ENCODE assay signal across 8 cellular contexts in genomic region chr16:4116328-4117249, GRCh38. TPM values are rescaled to one million over a fixed set of nuclear protein-coding genes. Genes with fewer than 3 reads are reported as not detected.
DNase-seq lines count a peak whose midpoint lies in the region; ATAC-seq and TF ChIP-seq lines count a peak whose summit lies in the region.

Gene ADCY9, minus strand, starts transcription at chr16:4116442. Its CDS starts 1,000 bp downstream, at chr16:4115442.

- H3K27ac ChIP-seq in BLaER1 (peak within 1 kb of the TSS; percentile 86), testis (peak within 1 kb of the TSS; percentile 77 to 84)

- ATAC-seq in GM19324 (IDR thresholded peaks at IDR 0.05; ENCODE audit: low FRiP score, unreplicated experiment), result peak; percentile 77
- ATAC-seq in omental fat pad (ENCODE audit: low FRiP score), result peak; percentile 91

- H3K27ac Mint-ChIP-seq in activated naive CD8-positive, alpha-beta T cell, result peak within 1 kb of the TSS; percentile 68
- peak within 1 kb of the TSS; percentile 52 for H3K27ac Mint-ChIP-seq in glutamatergic neuron (ENCODE audit: unreplicated experiment)

- DNase-seq in HT1080 (ENCODE audit: low read depth) (peak; percentile 34), SK-N-DZ (ENCODE audit: low spot score) (peak; percentile 74), glutamatergic neuron (peak; percentile 86), omental fat pad (ENCODE audit: low spot score) (no peak), testis (peak; percentile 87)

- intact Hi-C loops in testis (cut with DNase I; ENCODE audit: low total_unique reads), result loop anchor here (10.0 kb wide), 1 partner anchor 138 kb away; no protein-coding TSS in a partner anchor

- H3K36me3 ChIP-seq in BLaER1, result peaks cover 21% of the 10 kb centered on the region
- H3K36me3 ChIP-seq in testis (ENCODE audit: low read depth, missing control alignments), result no peaks in the 10 kb centered on the region

- H3K9ac ChIP-seq in BLaER1, result peak within 1 kb of the TSS; percentile 90

- peak within 1 kb of the TSS; percentile 92 for H3K4me3 ChIP-seq in BLaER1
- peak within 1 kb of the TSS; percentile 67 to 78 for H3K4me3 ChIP-seq in testis

- H3K36me3 Mint-ChIP-seq in activated naive CD8-positive, alpha-beta T cell, result no peaks in the 10 kb centered on the region
- peaks cover 6% of the 10 kb centered on the region for H3K36me3 Mint-ChIP-seq in glutamatergic neuron (ENCODE audit: unreplicated experiment)

- peak within 1 kb of the TSS; percentile 98 for H3K4me2 ChIP-seq in BLaER1

- H3K9me3 ChIP-seq in BLaER1 (no peaks in the 10 kb centered on the region), testis (no peaks in the 10 kb centered on the region)

- TF ChIP-seq POLR2A in testis (IDR thresholded peaks at IDR 0.05), result no peak

- peaks cover 39% of the 10 kb centered on the region for H3K4me1 Mint-ChIP-seq in activated naive CD8-positive, alpha-beta T cell (ENCODE audit: low read depth)
- peaks cover 28% of the 10 kb centered on the region for H3K4me1 Mint-ChIP-seq in glutamatergic neuron (ENCODE audit: low read depth, unreplicated experiment)

- H3K27me3 ChIP-seq in BLaER1, result no peaks in the 10 kb centered on the region
- no peaks in the 10 kb centered on the region for H3K27me3 ChIP-seq in testis

- 6 to 9% methylated on average over 26 to 42 of the region's 104 CpGs for WGBS in testis, 2 donors

- TF ChIP-seq CTCF in glutamatergic neuron (IDR thresholded peaks at IDR 0.05; ENCODE audit: partially characterized antibody, unreplicated experiment) (no peak), omental fat pad (IDR thresholded peaks at IDR 0.05) (no peak), testis (IDR thresholded peaks at IDR 0.05) (no peak)

- peaks cover 40% of the 10 kb centered on the region for H4K20me1 ChIP-seq in BLaER1

- no peaks in the 10 kb centered on the region for H3K27me3 Mint-ChIP-seq in activated naive CD8-positive, alpha-beta T cell
- H3K27me3 Mint-ChIP-seq in glutamatergic neuron (ENCODE audit: unreplicated experiment), result peaks cover 10% of the 10 kb centered on the region

- H3K4me1 ChIP-seq in BLaER1 (peaks cover 25% of the 10 kb centered on the region), testis (peaks cover 21% of the 10 kb centered on the region)

- H3K4me3 Mint-ChIP-seq in activated naive CD8-positive, alpha-beta T cell, result peak within 1 kb of the TSS; percentile 90
- H3K4me3 Mint-ChIP-seq in glutamatergic neuron (ENCODE audit: unreplicated experiment), result peak within 1 kb of the TSS; percentile 86

- H3K9me3 Mint-ChIP-seq in activated naive CD8-positive, alpha-beta T cell (ENCODE audit: low read depth), result no peaks in the 10 kb centered on the region
- peaks cover 3% of the 10 kb centered on the region for H3K9me3 Mint-ChIP-seq in glutamatergic neuron (ENCODE audit: unreplicated experiment)

RNA-seq across cellular contexts. Expression of gene ADCY9, which starts in this region (rescaled TPM):
- 7.9 and 8.7 TPM in 2 replicates for total RNA-seq in HT1080 (2014; rRNA removed; shearing (Covaris generic))
- polyA plus RNA-seq in HT1080 (2015; cell fraction: cytosol; rRNA removed), result 5.3 and 5.7 TPM in 2 replicates
- polyA plus RNA-seq in HT1080 (2015; cell fraction: nucleus; rRNA removed), result 5.8 and 7.4 TPM in 2 replicates
- polyA plus RNA-seq in SK-N-DZ (2014; cell fraction: cytosol; rRNA removed), result 7.3 and 11.9 TPM in 2 replicates
- polyA plus RNA-seq in SK-N-DZ (2014; cell fraction: nucleus; rRNA removed), result 10.4 and 15.6 TPM in 2 replicates
- total RNA-seq in glutamatergic neuron (ENCODE audit: unreplicated experiment), result 30.4 TPM
- 10 to 100 TPM in 3 of 4 donors, 1 to 10 TPM in 1; 8.5 to 16.6 (median 11.5) TPM for total RNA-seq in omental fat pad
- total RNA-seq in testis, result 10 to 100 TPM; 52.8 to 77.2 TPM
- 19.0 TPM for polyA plus RNA-seq in testis (ENCODE audit: insufficient read depth, low read depth, low replicate concordance)
